ENCODE assay signal across 1 cellular context in the genomic region with DNA sequence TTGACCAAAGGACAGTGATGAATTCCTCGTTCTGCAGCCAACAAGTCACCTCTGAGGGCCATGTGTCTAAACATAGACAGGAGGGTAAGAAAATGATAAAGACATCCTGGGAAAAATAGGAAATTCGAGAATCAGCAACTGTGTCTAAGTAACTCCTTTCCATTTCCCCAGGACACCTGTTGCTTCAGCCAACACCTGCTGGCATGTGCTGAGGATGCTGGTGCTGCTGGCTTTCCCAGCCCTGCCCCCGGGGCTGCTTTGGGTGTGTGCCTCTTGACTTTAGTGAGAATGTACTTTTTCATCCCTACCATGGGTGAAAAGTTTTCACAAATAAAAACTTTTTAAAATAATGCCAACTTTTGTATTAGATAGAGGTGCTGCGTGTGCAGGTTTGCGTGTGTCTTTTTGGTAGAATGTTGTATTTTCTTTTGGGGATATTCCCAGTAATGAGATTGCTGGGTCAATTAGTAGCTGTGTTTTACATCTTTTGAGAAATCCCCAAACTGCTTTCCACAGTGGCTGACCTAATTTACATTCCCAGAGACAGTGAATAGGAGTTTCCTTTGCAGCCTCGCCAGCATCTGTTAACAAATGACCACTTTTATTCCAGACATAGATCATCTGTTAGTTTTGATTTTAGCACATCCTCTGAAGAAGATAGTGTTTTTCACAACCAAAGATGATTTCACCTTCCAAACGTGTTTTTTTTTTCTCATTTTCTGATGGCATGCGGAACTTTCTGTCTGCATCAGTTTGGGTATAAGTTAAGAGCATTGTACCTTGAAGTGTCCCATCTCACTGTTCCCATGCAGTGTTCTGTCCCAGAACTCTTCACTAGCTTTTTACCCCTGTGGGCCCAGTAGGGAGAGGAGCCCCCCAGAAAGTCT.
TF ChIP-seq lines count a peak whose summit lies in the region.

No MANE protein-coding gene starts in this region.

TF ChIP-seq in GM12878, 131 proteins besides CTCF, POLR2A, EP300 and RAD21 (continued from another document and continues in another):
- no peak for TF ChIP-seq ZNF687 (IDR thresholded peaks at IDR 0.05)
- TF ChIP-seq BHLHE40 (IDR thresholded peaks at IDR 0.05; ENCODE audit: borderline replicate concordance in 1 of 2, low read depth in 2 of 2, low read length in 1 of 2): no peak
- no peak for TF ChIP-seq POLR2AphosphoS2 (IDR thresholded peaks at IDR 0.05; ENCODE audit: low read depth, low read length)
- TF ChIP-seq YY1 (IDR thresholded peaks at IDR 0.05; ENCODE audit: low read depth, low read length): no peak
- TF ChIP-seq ZNF274 (IDR thresholded peaks at IDR 0.05; ENCODE audit: insufficient read depth, insufficient read length): no peak
- no peak for TF ChIP-seq NBN (IDR thresholded peaks at IDR 0.05)
- TF ChIP-seq IRF5 (IDR thresholded peaks at IDR 0.05; ENCODE audit: borderline replicate concordance): no peak
- peak; percentile 40; the same call in 1 of the 2 replicates for TF ChIP-seq RUNX3 (IDR thresholded peaks at IDR 0.05; ENCODE audit: low read length)
- TF ChIP-seq NFIC (IDR thresholded peaks at IDR 0.05; ENCODE audit: low read depth, low read length): peak; percentile 16; the same call in 1 of the 2 replicates
- no peak for TF ChIP-seq HCFC1 (IDR thresholded peaks at IDR 0.05; ENCODE audit: low read length)
- TF ChIP-seq CHD1 (IDR thresholded peaks at IDR 0.05; ENCODE audit: low read depth, low read length): no peak
- TF ChIP-seq, protein P1, sequence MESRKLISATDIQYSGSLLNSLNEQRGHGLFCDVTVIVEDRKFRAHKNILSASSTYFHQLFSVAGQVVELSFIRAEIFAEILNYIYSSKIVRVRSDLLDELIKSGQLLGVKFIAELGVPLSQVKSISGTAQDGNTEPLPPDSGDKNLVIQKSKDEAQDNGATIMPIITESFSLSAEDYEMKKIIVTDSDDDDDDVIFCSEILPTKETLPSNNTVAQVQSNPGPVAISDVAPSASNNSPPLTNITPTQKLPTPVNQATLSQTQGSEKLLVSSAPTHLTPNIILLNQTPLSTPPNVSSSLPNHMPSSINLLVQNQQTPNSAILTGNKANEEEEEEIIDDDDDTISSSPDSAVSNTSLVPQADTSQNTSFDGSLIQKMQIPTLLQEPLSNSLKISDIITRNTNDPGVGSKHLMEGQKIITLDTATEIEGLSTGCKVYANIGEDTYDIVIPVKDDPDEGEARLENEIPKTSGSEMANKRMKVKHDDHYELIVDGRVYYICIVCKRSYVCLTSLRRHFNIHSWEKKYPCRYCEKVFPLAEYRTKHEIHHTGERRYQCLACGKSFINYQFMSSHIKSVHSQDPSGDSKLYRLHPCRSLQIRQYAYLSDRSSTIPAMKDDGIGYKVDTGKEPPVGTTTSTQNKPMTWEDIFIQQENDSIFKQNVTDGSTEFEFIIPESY (IDR thresholded peaks at IDR 0.05): no peak
- 0 out of 2 replicates have a peak, but pooled peaks have one; percentile 46 for TF ChIP-seq ATF7 (IDR thresholded peaks at IDR 0.05; ENCODE audit: low read depth)
- TF ChIP-seq EGR1 (IDR thresholded peaks at IDR 0.05; ENCODE audit: borderline replicate concordance in 1 of 2, low read depth in 2 of 2, low read length in 2 of 2): no peak
- TF ChIP-seq, protein P2, sequence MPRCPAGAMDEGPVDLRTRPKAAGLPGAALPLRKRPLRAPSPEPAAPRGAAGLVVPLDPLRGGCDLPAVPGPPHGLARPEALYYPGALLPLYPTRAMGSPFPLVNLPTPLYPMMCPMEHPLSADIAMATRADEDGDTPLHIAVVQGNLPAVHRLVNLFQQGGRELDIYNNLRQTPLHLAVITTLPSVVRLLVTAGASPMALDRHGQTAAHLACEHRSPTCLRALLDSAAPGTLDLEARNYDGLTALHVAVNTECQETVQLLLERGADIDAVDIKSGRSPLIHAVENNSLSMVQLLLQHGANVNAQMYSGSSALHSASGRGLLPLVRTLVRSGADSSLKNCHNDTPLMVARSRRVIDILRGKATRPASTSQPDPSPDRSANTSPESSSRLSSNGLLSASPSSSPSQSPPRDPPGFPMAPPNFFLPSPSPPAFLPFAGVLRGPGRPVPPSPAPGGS (IDR thresholded peaks at IDR 0.05; ENCODE audit: borderline replicate concordance, insufficient read depth, low read depth, low read length, poor library complexity, severe bottlenecking): no peak
- TF ChIP-seq KAT2A (conservative IDR thresholded peaks at IDR 0.05; ENCODE audit: control insufficient read depth, low read depth, low read length): no peak
- TF ChIP-seq MYC (IDR thresholded peaks at IDR 0.05; ENCODE audit: insufficient read depth, insufficient read length, insufficient replicate concordance, low read length, severe bottlenecking): no peak
- TF ChIP-seq ETV6 (conservative IDR thresholded peaks at IDR 0.05 in 1 of 2, IDR thresholded peaks at IDR 0.05 in 1 of 2; ENCODE audit: borderline replicate concordance in 1 of 2, low read depth in 1 of 2): no peak
- TF ChIP-seq FOXK2 (IDR thresholded peaks at IDR 0.05): no peak
- no peak for TF ChIP-seq ATF3 (IDR thresholded peaks at IDR 0.05; ENCODE audit: borderline replicate concordance, extremely low read depth, low read depth, low read length)
- TF ChIP-seq ZNF207 (IDR thresholded peaks at IDR 0.05; ENCODE audit: borderline replicate concordance): no peak
- TF ChIP-seq ZBTB4 (CRISPR knock-in tag; IDR thresholded peaks at IDR 0.05): no peak
- no peak for TF ChIP-seq SIX5 (IDR thresholded peaks at IDR 0.05; ENCODE audit: low read depth, low read length, severe bottlenecking)
- TF ChIP-seq, protein P3, sequence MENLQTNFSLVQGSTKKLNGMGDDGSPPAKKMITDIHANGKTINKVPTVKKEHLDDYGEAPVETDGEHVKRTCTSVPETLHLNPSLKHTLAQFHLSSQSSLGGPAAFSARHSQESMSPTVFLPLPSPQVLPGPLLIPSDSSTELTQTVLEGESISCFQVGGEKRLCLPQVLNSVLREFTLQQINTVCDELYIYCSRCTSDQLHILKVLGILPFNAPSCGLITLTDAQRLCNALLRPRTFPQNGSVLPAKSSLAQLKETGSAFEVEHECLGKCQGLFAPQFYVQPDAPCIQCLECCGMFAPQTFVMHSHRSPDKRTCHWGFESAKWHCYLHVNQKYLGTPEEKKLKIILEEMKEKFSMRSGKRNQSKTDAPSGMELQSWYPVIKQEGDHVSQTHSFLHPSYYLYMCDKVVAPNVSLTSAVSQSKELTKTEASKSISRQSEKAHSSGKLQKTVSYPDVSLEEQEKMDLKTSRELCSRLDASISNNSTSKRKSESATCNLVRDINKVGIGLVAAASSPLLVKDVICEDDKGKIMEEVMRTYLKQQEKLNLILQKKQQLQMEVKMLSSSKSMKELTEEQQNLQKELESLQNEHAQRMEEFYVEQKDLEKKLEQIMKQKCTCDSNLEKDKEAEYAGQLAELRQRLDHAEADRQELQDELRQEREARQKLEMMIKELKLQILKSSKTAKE (IDR thresholded peaks at IDR 0.05; ENCODE audit: low read depth, poor library complexity, severe bottlenecking): no peak
- TF ChIP-seq ZNF384 (IDR thresholded peaks at IDR 0.05; ENCODE audit: borderline replicate concordance, low read depth, low read length): no peak
- TF ChIP-seq, protein P4, sequence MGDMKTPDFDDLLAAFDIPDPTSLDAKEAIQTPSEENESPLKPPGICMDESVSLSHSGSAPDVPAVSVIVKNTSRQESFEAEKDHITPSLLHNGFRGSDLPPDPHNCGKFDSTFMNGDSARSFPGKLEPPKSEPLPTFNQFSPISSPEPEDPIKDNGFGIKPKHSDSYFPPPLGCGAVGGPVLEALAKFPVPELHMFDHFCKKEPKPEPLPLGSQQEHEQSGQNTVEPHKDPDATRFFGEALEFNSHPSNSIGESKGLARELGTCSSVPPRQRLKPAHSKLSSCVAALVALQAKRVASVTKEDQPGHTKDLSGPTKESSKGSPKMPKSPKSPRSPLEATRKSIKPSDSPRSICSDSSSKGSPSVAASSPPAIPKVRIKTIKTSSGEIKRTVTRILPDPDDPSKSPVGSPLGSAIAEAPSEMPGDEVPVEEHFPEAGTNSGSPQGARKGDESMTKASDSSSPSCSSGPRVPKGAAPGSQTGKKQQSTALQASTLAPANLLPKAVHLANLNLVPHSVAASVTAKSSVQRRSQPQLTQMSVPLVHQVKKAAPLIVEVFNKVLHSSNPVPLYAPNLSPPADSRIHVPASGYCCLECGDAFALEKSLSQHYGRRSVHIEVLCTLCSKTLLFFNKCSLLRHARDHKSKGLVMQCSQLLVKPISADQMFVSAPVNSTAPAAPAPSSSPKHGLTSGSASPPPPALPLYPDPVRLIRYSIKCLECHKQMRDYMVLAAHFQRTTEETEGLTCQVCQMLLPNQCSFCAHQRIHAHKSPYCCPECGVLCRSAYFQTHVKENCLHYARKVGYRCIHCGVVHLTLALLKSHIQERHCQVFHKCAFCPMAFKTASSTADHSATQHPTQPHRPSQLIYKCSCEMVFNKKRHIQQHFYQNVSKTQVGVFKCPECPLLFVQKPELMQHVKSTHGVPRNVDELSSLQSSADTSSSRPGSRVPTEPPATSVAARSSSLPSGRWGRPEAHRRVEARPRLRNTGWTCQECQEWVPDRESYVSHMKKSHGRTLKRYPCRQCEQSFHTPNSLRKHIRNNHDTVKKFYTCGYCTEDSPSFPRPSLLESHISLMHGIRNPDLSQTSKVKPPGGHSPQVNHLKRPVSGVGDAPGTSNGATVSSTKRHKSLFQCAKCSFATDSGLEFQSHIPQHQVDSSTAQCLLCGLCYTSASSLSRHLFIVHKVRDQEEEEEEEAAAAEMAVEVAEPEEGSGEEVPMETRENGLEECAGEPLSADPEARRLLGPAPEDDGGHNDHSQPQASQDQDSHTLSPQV (IDR thresholded peaks at IDR 0.05): no peak
- no peak for TF ChIP-seq LARP7 (IDR thresholded peaks at IDR 0.05)
- TF ChIP-seq ASH2L (IDR thresholded peaks at IDR 0.05; ENCODE audit: borderline replicate concordance, low read depth): no peak
- no peak for TF ChIP-seq RFX5 (IDR thresholded peaks at IDR 0.05; ENCODE audit: low read depth, low read length)
- no peak for TF ChIP-seq TBL1XR1 (IDR thresholded peaks at IDR 0.05; ENCODE audit: low read depth, low read length)
- no peak for TF ChIP-seq ZZZ3 (IDR thresholded peaks at IDR 0.05; ENCODE audit: control insufficient read depth, insufficient read length, low read depth)
- TF ChIP-seq SMARCA5 (IDR thresholded peaks at IDR 0.05): no peak
- TF ChIP-seq CBFB (IDR thresholded peaks at IDR 0.05; ENCODE audit: low read depth): no peak
- no peak for TF ChIP-seq MAX (IDR thresholded peaks at IDR 0.05; ENCODE audit: low read depth, low read length)
